Comparison of ENCODE assay signal across 8 cellular contexts in genomic region chr9:134134949-134135342, GRCh38. TPM values are rescaled to one million over a fixed set of nuclear protein-coding genes. Genes with fewer than 3 reads are reported as not detected.
DNase-seq lines count a peak whose midpoint lies in the region; ATAC-seq and TF ChIP-seq lines count a peak whose summit lies in the region.

No MANE protein-coding gene starts in this region.

- peaks cover 15% of the 10 kb centered on the region for H3K36me3 Mint-ChIP-seq in activated naive CD8-positive, alpha-beta T cell treated with anti-CD3 and anti-CD28 coated beads, Interleukin-2, amount 50 U/mL, for 24 hours (ENCODE audit: low read depth)

- H3K4me3 Mint-ChIP-seq in activated naive CD8-positive, alpha-beta T cell treated with anti-CD3 and anti-CD28 coated beads, Interleukin-2, amount 50 U/mL, for 24 hours: peak overlapping the region; percentile 83

- H3K27ac Mint-ChIP-seq in activated naive CD8-positive, alpha-beta T cell treated with anti-CD3 and anti-CD28 coated beads, Interleukin-2, amount 50 U/mL, for 24 hours: peak overlapping the region; percentile 76

- no peak for TF ChIP-seq CTCF in thoracic aorta (IDR thresholded peaks at IDR 0.05)

- H3K4me1 ChIP-seq in thoracic aorta (ENCODE audit: control insufficient read depth in 1 of 2, low read depth in 2 of 2): peaks cover 22 to 52% of the 10 kb centered on the region in 2 donors

- H3K27ac ChIP-seq in thoracic aorta: peak overlapping the region; percentile 79 to 86

- no peaks in the 10 kb centered on the region for H3K36me3 ChIP-seq in thoracic aorta

- no peaks in the 10 kb centered on the region for H3K9me3 Mint-ChIP-seq in activated naive CD8-positive, alpha-beta T cell treated with anti-CD3 and anti-CD28 coated beads, Interleukin-2, amount 50 U/mL, for 24 hours

- H3K4me3 ChIP-seq in thoracic aorta: peak overlapping the region; percentile 94

- DNase-seq in COLO829 (ENCODE audit: low spot score) (peak; percentile 44), left colon (no peak), thoracic aorta (ENCODE audit: low spot score) (no peak), NCI-H128 (lab: John Stamatoyannopoulos, UW; ENCODE audit: unreplicated experiment) (no peak)
- DNase-seq in activated naive CD8-positive, alpha-beta T cell treated with anti-CD3 and anti-CD28 coated beads, Interleukin-2, amount 50 U/mL, for 24 hours: no peak

- H3K27me3 ChIP-seq in thoracic aorta (replicated peaks; ENCODE audit: insufficient read depth): no peaks in the 10 kb centered on the region

- intact Hi-C loops in left colon (cut with DNase I, micrococcal nuclease): no loop called here

- no peaks in the 10 kb centered on the region for H3K27me3 Mint-ChIP-seq in activated naive CD8-positive, alpha-beta T cell treated with anti-CD3 and anti-CD28 coated beads, Interleukin-2, amount 50 U/mL, for 24 hours

- H3K4me1 Mint-ChIP-seq in activated naive CD8-positive, alpha-beta T cell treated with anti-CD3 and anti-CD28 coated beads, Interleukin-2, amount 50 U/mL, for 24 hours: peaks cover 30% of the 10 kb centered on the region

- ATAC-seq in HG03066 (IDR thresholded peaks at IDR 0.05; ENCODE audit: low read depth, unreplicated experiment) (peak; percentile 8), left colon (peak; percentile 30), thoracic aorta (ENCODE audit: insufficient number of reproducible peaks, low FRiP score, low read depth) (no peak), HG03354 (IDR thresholded peaks at IDR 0.05; ENCODE audit: poor library complexity, severe bottlenecking, unreplicated experiment) (no peak), HG03378 (IDR thresholded peaks at IDR 0.05; ENCODE audit: unreplicated experiment) (no peak)
- no peak for ATAC-seq in activated naive CD8-positive, alpha-beta T cell treated with anti-CD3 and anti-CD28 coated beads, Interleukin-2, amount 50 U/mL, for 24 hours

- H3K9me3 ChIP-seq in thoracic aorta: no peaks in the 10 kb centered on the region

RNA-seq across cellular contexts. Expression of gene WDR5, which starts 0.9 kb away (rescaled TPM):
- total RNA-seq in left colon: 10 to 100 TPM; 20.7 to 22.7 TPM
- 10 to 100 TPM; 20.7 to 24.0 TPM for total RNA-seq in thoracic aorta

RNA-seq across cellular contexts. Expression of gene RNU6ATAC, which starts 29.4 kb away (rescaled TPM):
- total RNA-seq in left colon (100 to 1,000 TPM; 121 to 147 TPM), thoracic aorta (not detected)

Comparison
In these comparisons a context has a peak if more than half of its experiments do, and no peak if none do; other contexts are left out.
1. ATAC-seq: peak in HG03066 (single experiment) and left colon (single experiment); none in activated naive CD8-positive, alpha-beta T cell treated with anti-CD3 and anti-CD28 coated beads, Interleukin-2, amount 50 U/mL, for 24 hours (single experiment), thoracic aorta (single experiment), HG03354 (single experiment) and HG03378 (single experiment).
2. RNA of gene RNU6ATAC, which starts 29.4 kb away (total RNA-seq): 121 to 147 TPM in left colon; not detected in thoracic aorta; every median in the first group is over 100 times any median in the second.